ENCODE assay signal across 8 cellular contexts in the genomic region with DNA sequence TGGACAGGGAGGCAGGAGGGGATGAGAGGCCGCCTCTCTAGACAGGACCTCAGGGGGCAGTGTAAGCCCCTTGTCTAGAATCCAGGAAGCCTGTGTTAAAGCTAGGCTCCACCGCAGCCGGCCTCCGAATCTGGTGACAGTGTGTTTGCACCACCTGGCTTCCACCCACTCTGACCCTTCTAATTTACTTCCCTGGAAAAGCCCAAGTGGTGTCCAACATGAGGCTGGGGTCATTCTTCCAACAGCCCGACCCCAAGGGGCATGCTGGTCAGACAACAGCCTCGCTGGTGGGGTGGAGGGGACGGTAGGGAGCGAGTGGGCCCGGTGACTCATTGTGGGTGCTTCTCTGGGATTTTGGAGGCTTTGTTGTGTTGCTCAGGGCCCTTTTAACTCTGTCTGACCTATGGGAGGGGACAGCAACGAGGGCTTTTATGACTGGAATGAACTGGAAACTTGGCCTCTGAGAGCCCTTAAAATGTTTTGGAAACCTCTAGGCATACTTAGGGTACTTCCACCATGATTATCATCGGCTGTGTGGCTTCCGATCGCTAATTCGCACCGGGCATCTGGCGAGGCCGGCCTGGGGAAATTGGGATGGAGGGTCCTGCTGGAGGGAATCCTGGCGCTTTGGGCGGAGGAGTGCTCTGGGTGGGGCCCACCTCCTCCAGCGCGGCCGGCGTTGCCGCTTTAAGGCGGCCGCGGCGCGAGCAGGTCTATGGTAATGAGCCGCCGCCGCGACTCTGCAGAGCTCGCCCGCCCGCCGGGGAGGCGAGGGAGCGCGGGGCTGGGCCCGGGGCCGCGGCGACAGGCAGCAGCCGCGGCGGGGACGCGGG. TPM values are rescaled to one million over a fixed set of nuclear protein-coding genes. Genes with fewer than 3 reads are reported as not detected.
DNase-seq lines count a peak whose midpoint lies in the region; ATAC-seq and TF ChIP-seq lines count a peak whose summit lies in the region.

A gene with protein sequence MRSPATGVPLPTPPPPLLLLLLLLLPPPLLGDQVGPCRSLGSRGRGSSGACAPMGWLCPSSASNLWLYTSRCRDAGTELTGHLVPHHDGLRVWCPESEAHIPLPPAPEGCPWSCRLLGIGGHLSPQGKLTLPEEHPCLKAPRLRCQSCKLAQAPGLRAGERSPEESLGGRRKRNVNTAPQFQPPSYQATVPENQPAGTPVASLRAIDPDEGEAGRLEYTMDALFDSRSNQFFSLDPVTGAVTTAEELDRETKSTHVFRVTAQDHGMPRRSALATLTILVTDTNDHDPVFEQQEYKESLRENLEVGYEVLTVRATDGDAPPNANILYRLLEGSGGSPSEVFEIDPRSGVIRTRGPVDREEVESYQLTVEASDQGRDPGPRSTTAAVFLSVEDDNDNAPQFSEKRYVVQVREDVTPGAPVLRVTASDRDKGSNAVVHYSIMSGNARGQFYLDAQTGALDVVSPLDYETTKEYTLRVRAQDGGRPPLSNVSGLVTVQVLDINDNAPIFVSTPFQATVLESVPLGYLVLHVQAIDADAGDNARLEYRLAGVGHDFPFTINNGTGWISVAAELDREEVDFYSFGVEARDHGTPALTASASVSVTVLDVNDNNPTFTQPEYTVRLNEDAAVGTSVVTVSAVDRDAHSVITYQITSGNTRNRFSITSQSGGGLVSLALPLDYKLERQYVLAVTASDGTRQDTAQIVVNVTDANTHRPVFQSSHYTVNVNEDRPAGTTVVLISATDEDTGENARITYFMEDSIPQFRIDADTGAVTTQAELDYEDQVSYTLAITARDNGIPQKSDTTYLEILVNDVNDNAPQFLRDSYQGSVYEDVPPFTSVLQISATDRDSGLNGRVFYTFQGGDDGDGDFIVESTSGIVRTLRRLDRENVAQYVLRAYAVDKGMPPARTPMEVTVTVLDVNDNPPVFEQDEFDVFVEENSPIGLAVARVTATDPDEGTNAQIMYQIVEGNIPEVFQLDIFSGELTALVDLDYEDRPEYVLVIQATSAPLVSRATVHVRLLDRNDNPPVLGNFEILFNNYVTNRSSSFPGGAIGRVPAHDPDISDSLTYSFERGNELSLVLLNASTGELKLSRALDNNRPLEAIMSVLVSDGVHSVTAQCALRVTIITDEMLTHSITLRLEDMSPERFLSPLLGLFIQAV (N-terminal part only) (plus strand): TSS at position 743 of the 833 bp plus-strand sequence. CDS start 541 bp downstream, outside the sequence.

- peak within 1 kb of the TSS; percentile 92 for H3K4me2 ChIP-seq in hepatocyte

- H3K9me3 ChIP-seq in ascending aorta (no peaks in the 10 kb centered on the region), hepatocyte (ENCODE audit: low read depth) (no peaks in the 10 kb centered on the region)

- DNase-seq in Daoy (ENCODE audit: low read depth) (peak; percentile 81), LHCN-M2 (ENCODE audit: low read depth) (peak; percentile 32), T follicular helper cell (ENCODE audit: low read depth) (peak; percentile 50), ascending aorta (ENCODE audit: low spot score in 2 of 2) (no peak), hepatocyte (ENCODE audit: low spot score) (peak; percentile 86), retinal pigment epithelial cell (ENCODE audit: low read depth) (no peak), KG1 (lab: John Stamatoyannopoulos, UW) (no peak)

- H3K4me3 ChIP-seq in ascending aorta (peak within 1 kb of the TSS; percentile 82 to 89), hepatocyte (peak within 1 kb of the TSS; percentile 75), retinal pigment epithelial cell (ENCODE audit: low read length) (peak within 1 kb of the TSS; percentile 32)

- H3K36me3 ChIP-seq in ascending aorta (no peaks in the 10 kb centered on the region), hepatocyte (replicated peaks; ENCODE audit: insufficient read depth, low read depth) (no peaks in the 10 kb centered on the region)

- no peak for TF ChIP-seq CTCF in ascending aorta (IDR thresholded peaks at IDR 0.05)
- TF ChIP-seq CTCF in hepatocyte (IDR thresholded peaks at IDR 0.05; ENCODE audit: poor library complexity) = no peak
- TF ChIP-seq CTCF in retinal pigment epithelial cell (conservative IDR thresholded peaks at IDR 0.05; ENCODE audit: low read depth, low read length) = no peak

- H2AFZ ChIP-seq in hepatocyte = no peak within 1 kb of the TSS

- H3K9me2 ChIP-seq in hepatocyte (replicated peaks; ENCODE audit: insufficient read depth) = no peaks in the 10 kb centered on the region

- H3K27me3 ChIP-seq in ascending aorta = no peaks in the 10 kb centered on the region
- H3K27me3 ChIP-seq in hepatocyte = no peaks in the 10 kb centered on the region

- no peaks in the 10 kb centered on the region for H3K79me2 ChIP-seq in hepatocyte

- no peaks in the 10 kb centered on the region for H4K20me1 ChIP-seq in hepatocyte (ENCODE audit: insufficient read depth, poor library complexity, severe bottlenecking)

- no peak within 1 kb of the TSS for H3K27ac ChIP-seq in ascending aorta
- H3K27ac ChIP-seq in hepatocyte = no peak within 1 kb of the TSS

- peak; percentile 76 for ATAC-seq in GM21737 (IDR thresholded peaks at IDR 0.05; ENCODE audit: unreplicated experiment)

- 13% methylated on average over 43 of the region's 49 CpGs for WGBS in hepatocyte (ENCODE audit: low lambda C conversion rate, missing lambda C conversion rate)

- H3K4me1 ChIP-seq in ascending aorta (peaks cover 2 to 18% of the 10 kb centered on the region in 2 donors), hepatocyte (ENCODE audit: insufficient read depth) (peaks cover 11% of the 10 kb centered on the region)

- intact Hi-C loops in ascending aorta (cut with DNase I) = loop anchor here (1.0 kb wide), 1 partner anchor 8 kb away; no protein-coding TSS in a partner anchor

RNA-seq across cellular contexts. Expression of the gene that starts here (rescaled TPM):
- 0.97 and 1.0 TPM in 2 replicates for total RNA-seq in Daoy (2014; rRNA removed; shearing (Covaris generic))
- 0.06 and 0.17 TPM in 2 replicates for total RNA-seq in LHCN-M2 (2014; rRNA removed)
- polyA plus RNA-seq in LHCN-M2 (2012) = 0.36 TPM
- total RNA-seq in ascending aorta = 3.6 TPM
- 2.6 and 3.7 TPM in 2 replicates for total RNA-seq in hepatocyte
- 3.2 and 3.3 TPM in 2 replicates for polyA plus RNA-seq in hepatocyte

Comparison
In these comparisons a context has a peak if more than half of its experiments do, and no peak if none do; other contexts are left out.
1. Peak in DNase-seq in LHCN-M2; RNA of the gene not detected or under 1 TPM.
2. DNase-seq: peak in Daoy (single experiment), T follicular helper cell (single experiment) and hepatocyte (single experiment); none in ascending aorta (0 of 2), retinal pigment epithelial cell (single experiment) and KG1 (single experiment).
3. H3K4me3 ChIP-seq: peak in every context shown above with its lines; median percentile 86 in ascending aorta; 75 in hepatocyte; 32 in retinal pigment epithelial cell.